ENCODE assay signal across 15 cellular contexts in the genomic region with DNA sequence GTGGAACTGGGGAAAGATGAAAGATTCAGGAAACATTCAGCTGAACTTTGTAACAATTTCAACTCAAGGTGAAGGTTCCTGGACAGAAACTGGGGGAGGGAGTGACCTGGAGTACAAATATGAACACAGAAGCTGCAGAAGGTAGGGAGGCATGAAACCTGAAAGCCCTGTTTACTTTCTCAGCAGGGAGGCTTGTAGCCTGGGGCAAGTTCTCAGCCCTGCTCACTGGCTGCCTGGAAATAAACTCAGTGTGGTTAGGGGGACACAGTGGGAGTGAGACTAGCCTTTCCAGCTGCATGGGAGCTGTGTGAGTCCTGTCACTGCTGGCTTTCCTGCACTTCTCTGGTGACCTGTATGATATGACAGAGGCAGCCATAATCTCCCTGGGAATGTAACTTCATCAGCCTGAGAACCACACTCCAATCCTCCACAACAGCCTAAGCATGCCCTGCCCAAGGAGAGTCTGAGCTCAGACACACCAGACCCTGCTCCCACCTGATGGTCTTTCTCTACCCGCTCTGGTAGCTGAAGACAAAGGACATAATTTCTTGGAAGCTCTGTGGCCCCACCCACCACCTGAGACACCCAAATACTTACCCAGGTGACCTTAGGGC.
DNase-seq lines count a peak whose midpoint lies in the region; ATAC-seq and TF ChIP-seq lines count a peak whose summit lies in the region.
"Had no signal": no experiment of that assay in that cellular context is flagged by ENCODE, and none has a peak within 500 bp of the region (broad histone marks: within the 10 kb centered on the region; RNA-seq: fewer than 3 reads in every experiment).

No MANE protein-coding gene starts in this region.

- CTCF ChIA-PET in HEK293T (lab: Yijun Ruan, JAX) = interaction anchor here (0.9 kb wide), 1 partner anchor 77 kb away, joined by 3 read pairs; no protein-coding TSS in a partner anchor

- peaks cover 17% of the 10 kb centered on the region for H3K4me1 ChIP-seq in BLaER1
- H3K4me1 ChIP-seq in NT2/D1 (ENCODE audit: insufficient read depth, insufficient read length) = peaks cover 8% of the 10 kb centered on the region
- no peaks in the 10 kb centered on the region for H3K4me1 ChIP-seq in tibial nerve

- H3K9ac ChIP-seq in BLaER1 (no peak overlapping the region), NT2/D1 (ENCODE audit: insufficient read length, low read depth) (peak overlapping the region; percentile 58)

- H3K36me3 ChIP-seq in BLaER1 (no peaks in the 10 kb centered on the region), NT2/D1 (ENCODE audit: insufficient read depth, insufficient read length, low read length) (no peaks in the 10 kb centered on the region), tibial nerve (no peaks in the 10 kb centered on the region)

- no peaks in the 10 kb centered on the region for H4K20me1 ChIP-seq in BLaER1

- no peak for ATAC-seq in HG03354 (IDR thresholded peaks at IDR 0.05; ENCODE audit: poor library complexity, severe bottlenecking, unreplicated experiment)
- ATAC-seq: activated CD8-positive, alpha-beta T cell treated with anti-CD3 and anti-CD28 coated beads for 36 hours had no signal

- no peak overlapping the region for H3K4me3 ChIP-seq in BLaER1
- no peak overlapping the region for H3K4me3 ChIP-seq in NT2/D1 (ENCODE audit: insufficient read length, low read depth)
- no peak overlapping the region for H3K4me3 ChIP-seq in tibial nerve

- no peak for DNase-seq in HEK293T (ENCODE audit: extremely low spot score)
- peak; percentile 44 for DNase-seq in NT2/D1 (ENCODE audit: low read depth, low spot score)
- peak; percentile 57 for DNase-seq in iris pigment epithelial cell (ENCODE audit: low read depth)
- DNase-seq in tibial nerve (ENCODE audit: low spot score in 2 of 2) = no peak
- no peak for DNase-seq in T1000 (lab: John Stamatoyannopoulos, UW)
- DNase-seq in ACHN = no peak
- DNase-seq: activated CD8-positive, alpha-beta T cell treated with anti-CD3 and anti-CD28 coated beads for 36 hours; activated gamma-delta T cell; central memory CD4-positive, alpha-beta T cell; hypothalamus; KG1; posterior cingulate gyrus; stimulated activated CD4-positive, alpha-beta T cell treated with anti-CD3 and anti-CD28 coated beads, Interleukin-2, amount 100 ng/mL, for 24 hours had no signal

- 92 to 100% methylated on average over 1 of the region's 1 CpG for WGBS in tibial nerve, 2 donors

- H3K9me3 ChIP-seq in BLaER1 (peaks cover 14% of the 10 kb centered on the region), NT2/D1 (ENCODE audit: insufficient read depth, low read length) (peaks cover 23% of the 10 kb centered on the region), tibial nerve (peaks cover 0 to 40% (median 1%) of the 10 kb centered on the region in 4 donors)

- in situ Hi-C loops in ACHN (cut with HindIII; ENCODE audit: low pct_ligation_motif_present, low pct_unique_long_range_greater_than_20kb, low sequenced_read_pairs) = no loop called here

- no peak for TF ChIP-seq EP300 in tibial nerve (IDR thresholded peaks at IDR 0.05)

- H3K27ac ChIP-seq in BLaER1 (peak overlapping the region; percentile 43), tibial nerve (no peak overlapping the region)

- H3K27me3 ChIP-seq in BLaER1 = no peaks in the 10 kb centered on the region
- H3K27me3 ChIP-seq in NT2/D1 (ENCODE audit: insufficient read depth, insufficient read length) = no peaks in the 10 kb centered on the region
- H3K27me3 ChIP-seq in tibial nerve = no peaks in the 10 kb centered on the region

- TF ChIP-seq POLR2A in tibial nerve (IDR thresholded peaks at IDR 0.05) = no peak

- peak overlapping the region; percentile 51 for H3K4me2 ChIP-seq in BLaER1

- POLR2A ChIA-PET in HEK293T (lab: Yijun Ruan, JAX) = no interaction called here

- TF ChIP-seq CTCF in tibial nerve (IDR thresholded peaks at IDR 0.05) = no peak

TF ChIP-seq in HEK293T, 16 proteins besides CTCF, POLR2A, EP300 and RAD21:
- TF ChIP-seq FOXM1 (IDR thresholded peaks at IDR 0.05; ENCODE audit: borderline replicate concordance) (no peak), ARNT (IDR thresholded peaks at IDR 0.05) (no peak), FOXA1 (IDR thresholded peaks at IDR 0.05) (peak; percentile 80)

Comparison
In these comparisons a context has a peak if more than half of its experiments do, and no peak if none do; other contexts are left out.
1. DNase-seq: peak in NT2/D1 (single experiment) and iris pigment epithelial cell (single experiment); none in HEK293T (single experiment), tibial nerve (0 of 2), T1000 (single experiment) and ACHN (single experiment).